8 cellular contexts compared by ENCODE assay signal in the genomic region with DNA sequence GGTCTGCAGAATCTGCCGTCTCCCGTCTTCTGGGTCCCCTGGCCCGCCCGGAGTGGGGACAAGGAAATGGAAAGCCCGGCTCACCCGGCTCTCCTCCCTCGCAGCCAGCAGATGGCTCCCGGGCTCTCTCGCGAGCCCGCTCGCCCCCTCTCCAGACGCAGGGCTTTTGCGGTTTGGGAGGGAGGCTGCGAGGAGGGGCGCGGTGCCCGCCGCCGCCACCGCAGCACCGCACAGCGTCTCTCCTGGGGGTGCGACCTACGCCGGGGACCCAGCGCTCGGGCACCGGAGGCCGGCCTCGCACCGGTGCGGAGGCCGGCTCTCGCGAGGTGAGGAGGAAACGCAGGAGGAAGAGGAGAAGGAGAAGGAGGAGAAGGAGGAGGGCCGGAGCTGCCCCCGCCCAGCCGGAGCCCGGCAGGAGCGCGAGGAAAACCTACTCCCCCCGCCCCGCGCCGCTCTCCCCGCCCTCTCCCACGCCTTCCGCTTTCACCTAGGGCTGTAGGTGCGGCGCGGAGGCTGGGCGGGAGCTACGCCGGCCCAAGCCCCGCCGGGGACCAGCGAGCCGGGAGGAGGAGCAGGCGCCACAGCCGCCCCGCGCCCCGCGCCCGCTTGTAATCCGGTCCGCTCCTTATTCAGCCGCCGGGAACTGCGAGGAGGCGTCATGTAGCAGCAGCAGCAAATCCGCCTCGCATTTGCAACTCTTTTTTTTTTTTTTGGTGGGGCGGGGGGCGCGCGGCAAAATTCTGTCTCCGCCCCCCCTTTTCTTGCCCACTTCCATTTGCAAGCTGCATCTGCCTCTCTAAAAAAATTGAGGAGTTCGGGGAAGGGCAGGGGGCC. TPM values are rescaled to one million over a fixed set of nuclear protein-coding genes. Genes with fewer than 3 reads are reported as not detected.
DNase-seq lines count a peak whose midpoint lies in the region; ATAC-seq and TF ChIP-seq lines count a peak whose summit lies in the region.

Gene CARMIL1 (plus strand): TSS at position 461 of the 834 bp plus-strand sequence. CDS start 422 bp downstream, outside the sequence.

- peaks cover 0 to 3% (median 0%) of the 10 kb centered on the region in 5 donors for H3K27me3 Mint-ChIP-seq in naive thymus-derived CD8-positive, alpha-beta T cell

- peak within 1 kb of the TSS; percentile 71 for H3K9ac ChIP-seq in fibroblast of lung (ENCODE audit: insufficient read depth, low read length)

- no peaks in the 10 kb centered on the region for H3K9me3 Mint-ChIP-seq in naive thymus-derived CD8-positive, alpha-beta T cell

- no peak for TF ChIP-seq EP300 in Ishikawa (IDR thresholded peaks at IDR 0.05; ENCODE audit: borderline replicate concordance)

- H3K27ac ChIP-seq in Panc1 (ENCODE audit: low read length) = peak within 1 kb of the TSS; percentile 45; the same call in 1 of the 2 replicates
- H3K27ac ChIP-seq in fibroblast of lung (ENCODE audit: insufficient read depth, low read length) = peak within 1 kb of the TSS; percentile 61

- peak within 1 kb of the TSS; percentile 84 for H3K4me2 ChIP-seq in fibroblast of lung (ENCODE audit: extremely low read depth, insufficient read depth, low read length)

- ATAC-seq in GM21529 (IDR thresholded peaks at IDR 0.05; ENCODE audit: unreplicated experiment) = peak; percentile 76
- peak; percentile 93 for ATAC-seq in Panc1
- ATAC-seq in naive thymus-derived CD8-positive, alpha-beta T cell = peak; percentile 73 to 74

- peak; percentile 64 for TF ChIP-seq RAD21 in Ishikawa (IDR thresholded peaks at IDR 0.05; ENCODE audit: low read depth)

- no peaks in the 10 kb centered on the region for H3K36me3 Mint-ChIP-seq in naive thymus-derived CD8-positive, alpha-beta T cell

- intact Hi-C loops in Panc1 (cut with micrococcal nuclease; ENCODE audit: unreplicated experiment) = loop anchor here (2.0 to 10.0 kb wide), 2 partner anchors 212 to 616 kb away; no protein-coding TSS in a partner anchor

- DNase-seq in DMS53 (lab: John Stamatoyannopoulos, UW) = peak; percentile 96
- no peak for DNase-seq in Panc1 (ENCODE audit: low read depth, low spot score)
- peak; percentile 32 to 44 for DNase-seq in activated T-helper 1 cell treated with anti-CD3 and anti-CD28 coated beads, Interleukin-2, amount 50 U/mL, for 16 hours (ENCODE audit: low read depth in 1 of 2, low spot score in 1 of 2)
- DNase-seq in fibroblast of lung (ENCODE audit: low read depth in 2 of 2) = peak; percentile 70 to 75
- peak; percentile 54 to 86 (median 70) for DNase-seq in naive thymus-derived CD8-positive, alpha-beta T cell
- peak; percentile 52 to 81 (median 78) for DNase-seq in stimulated activated naive CD4-positive, alpha-beta T cell (lab: John Stamatoyannopoulos, UW)

- H3K4me1 ChIP-seq in Panc1 (ENCODE audit: control insufficient read depth, insufficient read depth, low read length) = peaks cover 9% of the 10 kb centered on the region; the same call in 1 of the 2 replicates
- peaks cover 3% of the 10 kb centered on the region for H3K4me1 ChIP-seq in fibroblast of lung (ENCODE audit: control insufficient read depth, extremely low read depth, insufficient read depth, low read length)

- peaks cover 2% of the 10 kb centered on the region for H3K79me2 ChIP-seq in fibroblast of lung (ENCODE audit: control insufficient read depth, insufficient read depth, low read length)

- H4K20me1 ChIP-seq in fibroblast of lung (ENCODE audit: control insufficient read depth, extremely low read depth, insufficient read depth, low read length) = no peaks in the 10 kb centered on the region

- peak within 1 kb of the TSS; percentile 89 to 98 (median 92) for H3K4me3 Mint-ChIP-seq in naive thymus-derived CD8-positive, alpha-beta T cell

- H3K4me1 Mint-ChIP-seq in naive thymus-derived CD8-positive, alpha-beta T cell = peaks cover 17 to 43% (median 31%) of the 10 kb centered on the region in 4 donors

- POLR2A ChIA-PET in Panc1 (lab: Charles Lee) = interaction anchor here (0.7 kb wide), 1 partner anchor 712 kb away, joined by 12 read pairs; no protein-coding TSS in a partner anchor
- POLR2A ChIA-PET in naive thymus-derived CD8-positive, alpha-beta T cell (lab: Charles Lee) = interaction anchor here (0.5 to 3.1 kb wide), 16 partner anchors 8 to 757 kb away, joined by 3 to 31 read pairs (median 4); partner anchors contain the start of gene RIPOR2

- peak within 1 kb of the TSS; percentile 73 to 96 (median 90) for H3K27ac Mint-ChIP-seq in naive thymus-derived CD8-positive, alpha-beta T cell

- H3K27me3 ChIP-seq in Panc1 (ENCODE audit: control insufficient read depth, insufficient read depth, low read length) = peaks cover 2% of the 10 kb centered on the region; the same call in 1 of the 2 replicates
- H3K27me3 ChIP-seq in fibroblast of lung (ENCODE audit: control insufficient read depth, insufficient read depth, low read length) = no peaks in the 10 kb centered on the region

- H3K4me3 ChIP-seq in Panc1 (ENCODE audit: low read depth in 2 of 2, low read length in 2 of 2) = peak within 1 kb of the TSS; percentile 62 to 75
- H3K4me3 ChIP-seq in fibroblast of lung (replicated peaks in 1 of 4; ENCODE audit: control extremely low read depth in 1 of 4, insufficient read depth in 1 of 4, low read depth in 3 of 4, low read length in 4 of 4) = peak within 1 kb of the TSS; percentile 58 to 98 (median 83)

- BruUV-seq in Panc1 (replicated peaks; lab: Mats Ljungman, UMichigan) = no TSS peak

- H3K36me3 ChIP-seq in Panc1 (ENCODE audit: control insufficient read depth, insufficient read depth, low read length) = no peaks in the 10 kb centered on the region; the same call in 1 of the 2 replicates
- no peaks in the 10 kb centered on the region for H3K36me3 ChIP-seq in fibroblast of lung (ENCODE audit: control insufficient read depth, insufficient read depth, low read length)

- H3K9me3 ChIP-seq in Panc1 (ENCODE audit: control insufficient read depth, insufficient read depth, low read depth, low read length) (no peaks in the 10 kb centered on the region), fibroblast of lung (ENCODE audit: control insufficient read depth, insufficient read depth, low read depth, low read length) (no peaks in the 10 kb centered on the region)

- CTCF ChIA-PET in Panc1 (lab: Charles Lee) = interaction anchor here (0.5 to 1.6 kb wide), 9 partner anchors 9 to 611 kb away, joined by 3 to 12 read pairs (median 4); no protein-coding TSS in a partner anchor

- peak within 1 kb of the TSS; percentile 71 for H2AFZ ChIP-seq in fibroblast of lung (ENCODE audit: low read length)

- in situ Hi-C loops in Panc1 (cut with HindIII; ENCODE audit: low pct_unique_long_range_greater_than_20kb, low sequenced_read_pairs) = no loop called here

- TF ChIP-seq CTCF in Panc1 (IDR thresholded peaks at IDR 0.05) (peak; percentile 88), fibroblast of lung (conservative IDR thresholded peaks at IDR 0.05 in 1 of 2, IDR thresholded peaks at IDR 0.05 in 1 of 2; ENCODE audit: low read depth in 1 of 2, low read length in 2 of 2) (peak; percentile 66 to 71)

TF ChIP-seq in Ishikawa, 13 proteins besides CTCF, POLR2A, EP300 and RAD21:
- TF ChIP-seq, protein P1, sequence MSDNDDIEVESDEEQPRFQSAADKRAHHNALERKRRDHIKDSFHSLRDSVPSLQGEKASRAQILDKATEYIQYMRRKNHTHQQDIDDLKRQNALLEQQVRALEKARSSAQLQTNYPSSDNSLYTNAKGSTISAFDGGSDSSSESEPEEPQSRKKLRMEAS (IDR thresholded peaks at IDR 0.05) = peak; percentile 10; the same call in 1 of the 2 replicates
- peak; percentile 63 for TF ChIP-seq TAF1 (IDR thresholded peaks at IDR 0.05; ENCODE audit: low read depth)
- 0 out of 2 replicates have a peak, but pooled peaks have one; percentile 18 for TF ChIP-seq TCF12 (IDR thresholded peaks at IDR 0.05; ENCODE audit: low read depth)
- TF ChIP-seq YY1 (IDR thresholded peaks at IDR 0.05; ENCODE audit: low read depth) = peak; percentile 41; the same call in 1 of the 2 replicates
- peak; percentile 35; the same call in 1 of the 2 replicates for TF ChIP-seq ZBTB7A (IDR thresholded peaks at IDR 0.05; ENCODE audit: low read depth)
- no peak for TF ChIP-seq USF1 (IDR thresholded peaks at IDR 0.05)
- no peak for TF ChIP-seq NFIC (IDR thresholded peaks at IDR 0.05)
- peak; percentile 41 for TF ChIP-seq EGR1 (IDR thresholded peaks at IDR 0.05)

RNA-seq across cellular contexts. Expression of gene CARMIL1, which starts in this region (rescaled TPM):
- total RNA-seq in Panc1 (2021; ENCODE audit: unreplicated experiment) (4.0 TPM), fibroblast of lung (10.2 and 10.5 TPM in 2 replicates)
- polyA plus RNA-seq in Panc1 (2012; ENCODE audit: insufficient read length) = 0.93 TPM
- polyA plus RNA-seq in fibroblast of lung = 7.0 and 12.5 TPM in 2 replicates
- 8.9 and 15.2 TPM in 2 replicates for polyA plus RNA-seq in fibroblast of lung (2012)
- 2.3 and 6.6 TPM in 2 replicates for polyA minus RNA-seq in fibroblast of lung (ENCODE audit: low replicate concordance)
- 10 to 100 TPM; 12.8 to 13.3 TPM for total RNA-seq in naive thymus-derived CD8-positive, alpha-beta T cell
- 1 to 10 TPM; 1.3 to 1.9 (median 1.7) TPM for polyA plus RNA-seq in naive thymus-derived CD8-positive, alpha-beta T cell
